ENCODE assay signal across 18 cellular contexts in genomic region chr9:94086961-94087360, GRCh38. TPM values are rescaled to one million over a fixed set of nuclear protein-coding genes. Genes with fewer than 3 reads are reported as not detected.
DNase-seq lines count a peak whose midpoint lies in the region; ATAC-seq, FAIRE-seq and TF ChIP-seq lines count a peak whose summit lies in the region.
"Had no signal": no experiment of that assay in that cellular context is flagged by ENCODE, and none has a peak within 500 bp of the region (broad histone marks: within the 10 kb centered on the region; RNA-seq: fewer than 3 reads in every experiment).

No MANE protein-coding gene starts in this region.

- H3K4me2 ChIP-seq in HCT116 (ENCODE audit: low read length): peak overlapping the region; percentile 62
- H3K4me2 ChIP-seq in astrocyte (ENCODE audit: low read length): peak overlapping the region; percentile 0

- CTCF ChIA-PET in HCT116 (lab: Charles Lee): no interaction called here
- CTCF ChIA-PET in RWPE1 (lab: Yijun Ruan, JAX): no interaction called here

- POLR2A ChIA-PET in HCT116 (lab: Charles Lee): interaction anchor here (2.0 kb wide), 1 partner anchor 11 kb away, joined by 4 read pairs; no protein-coding TSS in a partner anchor
- POLR2A ChIA-PET in RWPE1 (lab: Yijun Ruan, JAX; ENCODE audit: low non-redundant PET): no interaction called here

- H3K4me1 ChIP-seq in HCT116 (ENCODE audit: control insufficient read depth in 1 of 2, insufficient read depth in 2 of 2, low read length in 2 of 2): peaks cover 33% of the 10 kb centered on the region in 2 experiments
- peaks cover 10% of the 10 kb centered on the region for H3K4me1 ChIP-seq in astrocyte (ENCODE audit: insufficient read depth, low read length)
- H3K4me1 ChIP-seq: Peyer's patch had no signal

- H3K27ac Mint-ChIP-seq in astrocyte (ENCODE audit: unreplicated experiment) (no peak overlapping the region), osteocyte (ENCODE audit: unreplicated experiment) (peak overlapping the region; percentile 49)
- H3K27ac Mint-ChIP-seq: B cell had no signal

- H3K9ac ChIP-seq in HCT116 (ENCODE audit: low read length) (no peak overlapping the region), astrocyte (ENCODE audit: low read length) (no peak overlapping the region)

- no peak for FAIRE-seq in astrocyte (lab: Jason Lieb, UNC)
- FAIRE-seq: H1 had no signal

- no peaks in the 10 kb centered on the region for H3K27me3 ChIP-seq in HCT116 (ENCODE audit: insufficient read depth, low read length)
- no peaks in the 10 kb centered on the region for H3K27me3 ChIP-seq in astrocyte (ENCODE audit: insufficient read depth, low read length)
- H3K27me3 ChIP-seq: Peyer's patch had no signal

- TF ChIP-seq RAD21 in HCT116 (IDR thresholded peaks at IDR 0.05; ENCODE audit: low read depth): no peak

- H3K9me2 ChIP-seq in HCT116 (ENCODE audit: insufficient read depth): no peaks in the 10 kb centered on the region

- H3K9me3 ChIP-seq in HCT116 (ENCODE audit: control insufficient read depth in 1 of 2, insufficient read depth in 1 of 2, low read depth in 1 of 2, low read length in 2 of 2) (no peaks in the 10 kb centered on the region), astrocyte (ENCODE audit: insufficient read depth, low read depth, low read length) (no peaks in the 10 kb centered on the region)
- H3K9me3 ChIP-seq: Peyer's patch had no signal

- H3K4me3 ChIP-seq in HCT116 (replicated peaks in 1 of 2; ENCODE audit: low read depth in 1 of 2, low read length in 2 of 2) (no peak overlapping the region), astrocyte (ENCODE audit: insufficient read depth, low read depth, low read length) (no peak overlapping the region)
- H3K4me3 ChIP-seq: Peyer's patch, SK-N-MC had no signal

- no TSS peak for BruUV-seq in HCT116 (replicated peaks; lab: Mats Ljungman, UMichigan)

- H3K9me3 Mint-ChIP-seq in astrocyte (ENCODE audit: unreplicated experiment) (no peaks in the 10 kb centered on the region), osteocyte (ENCODE audit: unreplicated experiment) (no peaks in the 10 kb centered on the region)

- H3K79me2 ChIP-seq in HCT116 (ENCODE audit: insufficient read depth, low read length) (no peaks in the 10 kb centered on the region), astrocyte (ENCODE audit: insufficient read depth, low read length) (no peaks in the 10 kb centered on the region)

- no peaks in the 10 kb centered on the region for H3K27me3 Mint-ChIP-seq in astrocyte (ENCODE audit: low read depth, unreplicated experiment)
- H3K27me3 Mint-ChIP-seq in osteocyte (ENCODE audit: unreplicated experiment): no peaks in the 10 kb centered on the region
- H3K27me3 Mint-ChIP-seq: B cell had no signal

- H3K36me3 Mint-ChIP-seq in astrocyte (ENCODE audit: low read depth, unreplicated experiment): peaks cover 4% of the 10 kb centered on the region
- H3K36me3 Mint-ChIP-seq in osteocyte (ENCODE audit: unreplicated experiment): peaks cover 13% of the 10 kb centered on the region

- H3K4me1 Mint-ChIP-seq in astrocyte (ENCODE audit: low read depth, unreplicated experiment) (peaks cover 8% of the 10 kb centered on the region), osteocyte (ENCODE audit: unreplicated experiment) (peaks cover 29% of the 10 kb centered on the region)
- H3K4me1 Mint-ChIP-seq: B cell had no signal

- DNase-seq in HCT116 (ENCODE audit: low read depth, low spot score) (no peak), astrocyte (ENCODE audit: low read depth) (no peak), fibroblast of peridontal ligament (ENCODE audit: extremely low read depth) (peak; percentile 74), osteocyte (ENCODE audit: extremely low spot score, unreplicated experiment) (no peak), RWPE1 (ENCODE audit: low spot score) (no peak), retina (no peak)
- DNase-seq: DND-41; KG1; MV-4-11; NCI-H510A; NCI-H748 treated with DMSO at 0.1 percent for 48 hours; NK-92 treated with Interleukin-12 subunit alpha and Interleukin-12 subunit beta, amount 100 ng/mL, for 24 hours; Peyer's patch; SHP77 had no signal

- H2AFZ ChIP-seq in HCT116 (ENCODE audit: low read depth, low read length, poor library complexity, severe bottlenecking): no peak overlapping the region
- no peak overlapping the region for H2AFZ ChIP-seq in astrocyte (ENCODE audit: low read depth, low read length)

- H3K36me3 ChIP-seq in HCT116 (ENCODE audit: control insufficient read depth in 1 of 2, insufficient read depth in 2 of 2, low read length in 2 of 2): no peaks in the 10 kb centered on the region
- H3K36me3 ChIP-seq in astrocyte (ENCODE audit: insufficient read depth, low read length): peaks cover 4% of the 10 kb centered on the region
- H3K36me3 ChIP-seq: Peyer's patch had no signal

- ATAC-seq in HCT116 (no peak), esophagus mucosa (no peak)

- H3K4me3 Mint-ChIP-seq in astrocyte (ENCODE audit: unreplicated experiment): no peak overlapping the region
- no peak overlapping the region for H3K4me3 Mint-ChIP-seq in osteocyte (ENCODE audit: unreplicated experiment)
- H3K4me3 Mint-ChIP-seq: B cell had no signal

- TF ChIP-seq CTCF in HCT116 (IDR thresholded peaks at IDR 0.05 in 2 of 3, conservative IDR thresholded peaks at IDR 0.05 in 1 of 3; ENCODE audit: borderline replicate concordance in 1 of 3, insufficient read depth in 1 of 3, low read depth in 2 of 3, low read length in 2 of 3): no peak
- no peak for TF ChIP-seq CTCF in astrocyte (IDR thresholded peaks at IDR 0.05; ENCODE audit: insufficient read depth, low read depth, low read length)
- no peak for TF ChIP-seq CTCF in osteocyte (IDR thresholded peaks at IDR 0.05)
- TF ChIP-seq CTCF in RWPE1 (conservative IDR thresholded peaks at IDR 0.05; ENCODE audit: low read depth): no peak

- H4K20me1 ChIP-seq in HCT116 (ENCODE audit: insufficient read depth) (no peaks in the 10 kb centered on the region), astrocyte (ENCODE audit: insufficient read depth, low read length) (no peaks in the 10 kb centered on the region)

- RAD21 ChIA-PET in HCT116 (lab: Charles Lee; ENCODE audit: low non-redundant PET in 1 of 2, low total read pairs in 2 of 2, uncharacterized antibody in 2 of 2, unreplicated experiment in 2 of 2): no interaction called here

- intact Hi-C loops in HCT116 (cut with micrococcal nuclease): no loop called here

- H3K27ac ChIP-seq in HCT116 (ENCODE audit: low read depth, low read length) (peak overlapping the region; percentile 62; the same call in 1 of the 2 replicates), astrocyte (ENCODE audit: low read depth, low read length) (no peak overlapping the region), RWPE1 (no peak overlapping the region)
- H3K27ac ChIP-seq: Peyer's patch, SK-N-MC had no signal

- TF ChIP-seq POLR2A in HCT116 (IDR thresholded peaks at IDR 0.05; ENCODE audit: borderline replicate concordance, extremely low read depth, insufficient read depth, insufficient read length): no peak

TF ChIP-seq in HCT116, 20 proteins besides CTCF, POLR2A, EP300 and RAD21:
- no peak for TF ChIP-seq YY1 (IDR thresholded peaks at IDR 0.05; ENCODE audit: extremely low read depth, insufficient replicate concordance, low read depth, low read length)
- TF ChIP-seq CBX3 (IDR thresholded peaks at IDR 0.05; ENCODE audit: low read depth): no peak

RNA-seq across cellular contexts. Expression of gene PTPDC1, which starts 2.7 kb away (rescaled TPM):
- total RNA-seq in HCT116 (2021; ENCODE audit: unreplicated experiment): 12.7 TPM
- polyA plus RNA-seq in HCT116 (2012): 13.8 and 14.1 TPM in 2 replicates
- total RNA-seq in astrocyte: 5.1 and 5.4 TPM in 2 replicates
- 9.9 and 11.5 TPM in 2 replicates for total RNA-seq in osteocyte
- 1.6 TPM for total RNA-seq in esophagus mucosa
